In genomic region chr9:297104-297794, GRCh38 we compare ENCODE assay signal across 8 cellular contexts.
DNase-seq lines count a peak whose midpoint lies in the region; ATAC-seq, FAIRE-seq and TF ChIP-seq lines count a peak whose summit lies in the region.

No MANE protein-coding gene starts in this region.

- no peak for FAIRE-seq in K562 (lab: Jason Lieb, UNC)

- H3K4me2 ChIP-seq in K562 (ENCODE audit: insufficient read depth, low read length), result no peak overlapping the region

- H3K79me2 ChIP-seq in K562 (ENCODE audit: control insufficient read depth, insufficient read depth, low read length), result no peaks in the 10 kb centered on the region; the same call in 2 of the 3 replicates

- no peak for TF ChIP-seq RAD21 in K562 (CRISPR knock-in tag; conservative IDR thresholded peaks at IDR 0.05 in 1 of 2, IDR thresholded peaks at IDR 0.05 in 1 of 2)

- no peaks in the 10 kb centered on the region for H3K9me3 ChIP-seq in K562 (replicated peaks; ENCODE audit: control insufficient read depth, insufficient read depth, low read depth, low read length)
- H3K9me3 ChIP-seq in prostate gland, result no peaks in the 10 kb centered on the region

- H3K9me1 ChIP-seq in K562 (ENCODE audit: control insufficient read depth, insufficient read depth, low read length), result no peaks in the 10 kb centered on the region

- peak overlapping the region in 1 of 2 experiments; percentile 21; a peak in 1 of 4 replicates for H3K9ac ChIP-seq in K562 (ENCODE audit: insufficient read depth in 1 of 2, low read depth in 2 of 2, low read length in 2 of 2)

- H3K4me1 ChIP-seq in K562 (replicated peaks in 1 of 2; ENCODE audit: control insufficient read depth in 2 of 2, insufficient read depth in 2 of 2, low read length in 2 of 2) (0 out of 5 replicates have a peak, but pooled peaks cover 0 to 5% of the 10 kb centered on the region in 2 experiments), prostate gland (replicated peaks) (no peaks in the 10 kb centered on the region)

- H3K27me3 ChIP-seq in K562 (ENCODE audit: control insufficient read depth in 2 of 2, insufficient read depth in 2 of 2, low read length in 2 of 2), result no peaks in the 10 kb centered on the region
- H3K27me3 ChIP-seq in prostate gland (replicated peaks; ENCODE audit: insufficient read depth), result no peaks in the 10 kb centered on the region

- H3K36me3 ChIP-seq in K562 (ENCODE audit: control insufficient read depth, insufficient read depth, low read length) (peaks cover 47% of the 10 kb centered on the region; the same call in 2 of the 3 replicates), prostate gland (no peaks in the 10 kb centered on the region)

- H3K4me3 ChIP-seq in K562, result no peak overlapping the region
- H3K4me3 ChIP-seq in prostate gland, result no peak overlapping the region

- ATAC-seq in GM18519 (IDR thresholded peaks at IDR 0.05; ENCODE audit: low FRiP score, unreplicated experiment) (peak; percentile 87), GM21825 (IDR thresholded peaks at IDR 0.05; ENCODE audit: unreplicated experiment) (peak; percentile 99), K562 (peak; percentile 34; the same call in 1 of the 3 replicates)

- no peak for TF ChIP-seq EP300 in K562 (IDR thresholded peaks at IDR 0.05; ENCODE audit: low read length)

- H4K20me1 ChIP-seq in K562 (replicated peaks; ENCODE audit: control insufficient read depth, insufficient read depth, low read length), result no peaks in the 10 kb centered on the region

- TF ChIP-seq POLR2A in K562 (conservative IDR thresholded peaks at IDR 0.05) (no peak), prostate gland (IDR thresholded peaks at IDR 0.05) (no peak)

- H3K27ac ChIP-seq in K562 (ENCODE audit: extremely low read depth, low read depth, low read length), result no peak overlapping the region; the same call in 2 of the 3 replicates
- H3K27ac ChIP-seq in prostate gland, result peak overlapping the region in 1 of 2 donors; percentile 73

- intact Hi-C loops in K562 (cut with micrococcal nuclease) (no loop called here), prostate gland (cut with DNase I) (no loop called here)

- POLR2A ChIA-PET in K562 (lab: Yijun Ruan, JAX), result no interaction called here

- no peak overlapping the region for H2AFZ ChIP-seq in K562 (ENCODE audit: low read depth, low read length)

- CTCF ChIA-PET in K562 (lab: Yijun Ruan, JAX; ENCODE audit: low intra/inter-chr PET ratio), result no interaction called here

- DNase-seq in KBM-7 (peak; percentile 93), K562 (ENCODE audit: extremely low read depth in 1 of 4, low spot score in 3 of 4) (no peak), prostate gland (ENCODE audit: low spot score) (peak; percentile 26), NCI-H2107 (lab: John Stamatoyannopoulos, UW) (no peak), NCI-H82 (lab: John Stamatoyannopoulos, UW) (no peak)
- no peak for DNase-seq in activated CD4-positive, alpha-beta T cell treated with anti-CD3 and anti-CD28 coated beads, Interleukin-2, amount 50 U/mL, for 4 hours

- in situ Hi-C loops in KBM-7 (cut with MboI; ENCODE audit: low pct_unique_long_range_greater_than_20kb, low sequenced_read_pairs), result no loop called here
- in situ Hi-C loops in K562 (cut with MboI), result no loop called here

- TF ChIP-seq CTCF in K562 (IDR thresholded peaks at IDR 0.05 in 2 of 3, conservative IDR thresholded peaks at IDR 0.05 in 1 of 3; ENCODE audit: insufficient read depth in 2 of 3, low read depth in 1 of 3, low read length in 3 of 3), result no peak
- no peak for TF ChIP-seq CTCF in prostate gland (IDR thresholded peaks at IDR 0.05)

- WGBS in K562 (ENCODE audit: insufficient coverage, low coverage, missing lambda C conversion rate), result 32% methylated on average over 6 of the region's 6 CpGs
- 50% methylated on average over 6 of the region's 6 CpGs for WGBS in prostate gland

- no TSS peak for BruUV-seq in K562 (replicated peaks; lab: Mats Ljungman, UMichigan)

TF ChIP-seq in K562, 482 proteins besides CTCF, POLR2A, EP300 and RAD21:
- TF ChIP-seq SPI1 (IDR thresholded peaks at IDR 0.05; ENCODE audit: borderline replicate concordance, low read depth, low read length) (0 out of 2 replicates have a peak, but pooled peaks have one; percentile 6), JUND (IDR thresholded peaks at IDR 0.05; ENCODE audit: borderline replicate concordance, low read depth, low read length) (peak; percentile 56; the same call in 1 of the 2 replicates), JUND (tag; IDR thresholded peaks at IDR 0.05; ENCODE audit: borderline replicate concordance, low read depth, low read length) (peak; percentile 34; the same call in 1 of the 3 replicates), ARID3B (CRISPR knock-in tag; IDR thresholded peaks at IDR 0.05; ENCODE audit: borderline replicate concordance) (no peak), ATF3 (IDR thresholded peaks at IDR 0.05) (peak; percentile 28; the same call in 1 of the 2 replicates), ATF3 (CRISPR knock-in tag; conservative IDR thresholded peaks at IDR 0.05) (no peak), KDM1A (IDR thresholded peaks at IDR 0.05) (no peak), FOSL1 (tag; conservative IDR thresholded peaks at IDR 0.05) (peak; percentile 33; the same call in 1 of the 2 replicates)
TF ChIP-seq in K562: peak in this region for 4.

Comparison
In these comparisons a context has a peak if more than half of its experiments do, and no peak if none do; other contexts are left out.
1. ATAC-seq: peak in every context shown above with its lines; median percentile 99 in GM21825; 87 in GM18519; 34 in K562.
2. DNase-seq: peak in KBM-7 (single experiment) and prostate gland (single experiment); none in K562 (0 of 4), NCI-H2107 (single experiment), NCI-H82 (single experiment) and activated CD4-positive, alpha-beta T cell treated with anti-CD3 and anti-CD28 coated beads, Interleukin-2, amount 50 U/mL, for 4 hours (0 of 2).